In genomic region chr10:102643346-102644065, GRCh38 we compare ENCODE assay signal across 1 cellular context.
TF ChIP-seq lines count a peak whose summit lies in the region.

No MANE protein-coding gene starts in this region.

TF ChIP-seq in K562, 482 proteins besides CTCF, POLR2A, EP300 and RAD21 (continued from another document):
- TF ChIP-seq, protein P1, sequence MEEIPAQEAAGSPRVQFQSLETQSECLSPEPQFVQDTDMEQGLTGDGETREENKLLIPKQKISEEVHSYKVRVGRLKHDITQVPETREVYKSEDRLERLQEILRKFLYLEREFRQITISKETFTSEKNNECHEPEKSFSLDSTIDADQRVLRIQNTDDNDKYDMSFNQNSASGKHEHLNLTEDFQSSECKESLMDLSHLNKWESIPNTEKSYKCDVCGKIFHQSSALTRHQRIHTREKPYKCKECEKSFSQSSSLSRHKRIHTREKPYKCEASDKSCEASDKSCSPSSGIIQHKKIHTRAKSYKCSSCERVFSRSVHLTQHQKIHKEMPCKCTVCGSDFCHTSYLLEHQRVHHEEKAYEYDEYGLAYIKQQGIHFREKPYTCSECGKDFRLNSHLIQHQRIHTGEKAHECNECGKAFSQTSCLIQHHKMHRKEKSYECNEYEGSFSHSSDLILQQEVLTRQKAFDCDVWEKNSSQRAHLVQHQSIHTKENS (CRISPR knock-in tag; IDR thresholded peaks at IDR 0.05): no peak
- TF ChIP-seq LCOR (CRISPR knock-in tag; IDR thresholded peaks at IDR 0.05) (no peak), HCFC1 (IDR thresholded peaks at IDR 0.05; ENCODE audit: low read depth, low read length) (no peak), CCAR2 (IDR thresholded peaks at IDR 0.05; ENCODE audit: low read depth, low read length) (no peak), NFYB (IDR thresholded peaks at IDR 0.05; ENCODE audit: extremely low read depth, insufficient read length) (no peak), BCOR (IDR thresholded peaks at IDR 0.05) (no peak), PREB (CRISPR knock-in tag; IDR thresholded peaks at IDR 0.05) (no peak), TRIM24 (IDR thresholded peaks at IDR 0.05) (no peak), ZNF124 (CRISPR knock-in tag; IDR thresholded peaks at IDR 0.05) (no peak), DACH1 (IDR thresholded peaks at IDR 0.05; ENCODE audit: partially characterized antibody) (no peak), CHD1 (IDR thresholded peaks at IDR 0.05; ENCODE audit: low read length) (peak; percentile 44), GABPB1 (CRISPR knock-in tag; IDR thresholded peaks at IDR 0.05) (no peak), ZNF23 (CRISPR knock-in tag; IDR thresholded peaks at IDR 0.05) (no peak), EP400 (IDR thresholded peaks at IDR 0.05) (no peak), MAFF (IDR thresholded peaks at IDR 0.05; ENCODE audit: low read length) (no peak)
- TF ChIP-seq, protein P2, sequence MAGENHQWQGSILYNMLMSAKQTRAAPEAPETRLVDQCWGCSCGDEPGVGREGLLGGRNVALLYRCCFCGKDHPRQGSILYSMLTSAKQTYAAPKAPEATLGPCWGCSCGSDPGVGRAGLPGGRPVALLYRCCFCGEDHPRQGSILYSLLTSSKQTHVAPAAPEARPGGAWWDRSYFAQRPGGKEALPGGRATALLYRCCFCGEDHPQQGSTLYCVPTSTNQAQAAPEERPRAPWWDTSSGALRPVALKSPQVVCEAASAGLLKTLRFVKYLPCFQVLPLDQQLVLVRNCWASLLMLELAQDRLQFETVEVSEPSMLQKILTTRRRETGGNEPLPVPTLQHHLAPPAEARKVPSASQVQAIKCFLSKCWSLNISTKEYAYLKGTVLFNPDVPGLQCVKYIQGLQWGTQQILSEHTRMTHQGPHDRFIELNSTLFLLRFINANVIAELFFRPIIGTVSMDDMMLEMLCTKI (IDR thresholded peaks at IDR 0.05; ENCODE audit: partially characterized antibody): no peak
- TF ChIP-seq, protein P3, sequence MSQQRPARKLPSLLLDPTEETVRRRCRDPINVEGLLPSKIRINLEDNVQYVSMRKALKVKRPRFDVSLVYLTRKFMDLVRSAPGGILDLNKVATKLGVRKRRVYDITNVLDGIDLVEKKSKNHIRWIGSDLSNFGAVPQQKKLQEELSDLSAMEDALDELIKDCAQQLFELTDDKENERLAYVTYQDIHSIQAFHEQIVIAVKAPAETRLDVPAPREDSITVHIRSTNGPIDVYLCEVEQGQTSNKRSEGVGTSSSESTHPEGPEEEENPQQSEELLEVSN (IDR thresholded peaks at IDR 0.05; ENCODE audit: borderline replicate concordance in 1 of 2, extremely low read depth in 1 of 2, insufficient read depth in 1 of 2, insufficient read length in 1 of 2, low read depth in 1 of 2, low read length in 1 of 2, poor library complexity in 1 of 2, severe bottlenecking in 1 of 2): no peak
- TF ChIP-seq, protein P4, sequence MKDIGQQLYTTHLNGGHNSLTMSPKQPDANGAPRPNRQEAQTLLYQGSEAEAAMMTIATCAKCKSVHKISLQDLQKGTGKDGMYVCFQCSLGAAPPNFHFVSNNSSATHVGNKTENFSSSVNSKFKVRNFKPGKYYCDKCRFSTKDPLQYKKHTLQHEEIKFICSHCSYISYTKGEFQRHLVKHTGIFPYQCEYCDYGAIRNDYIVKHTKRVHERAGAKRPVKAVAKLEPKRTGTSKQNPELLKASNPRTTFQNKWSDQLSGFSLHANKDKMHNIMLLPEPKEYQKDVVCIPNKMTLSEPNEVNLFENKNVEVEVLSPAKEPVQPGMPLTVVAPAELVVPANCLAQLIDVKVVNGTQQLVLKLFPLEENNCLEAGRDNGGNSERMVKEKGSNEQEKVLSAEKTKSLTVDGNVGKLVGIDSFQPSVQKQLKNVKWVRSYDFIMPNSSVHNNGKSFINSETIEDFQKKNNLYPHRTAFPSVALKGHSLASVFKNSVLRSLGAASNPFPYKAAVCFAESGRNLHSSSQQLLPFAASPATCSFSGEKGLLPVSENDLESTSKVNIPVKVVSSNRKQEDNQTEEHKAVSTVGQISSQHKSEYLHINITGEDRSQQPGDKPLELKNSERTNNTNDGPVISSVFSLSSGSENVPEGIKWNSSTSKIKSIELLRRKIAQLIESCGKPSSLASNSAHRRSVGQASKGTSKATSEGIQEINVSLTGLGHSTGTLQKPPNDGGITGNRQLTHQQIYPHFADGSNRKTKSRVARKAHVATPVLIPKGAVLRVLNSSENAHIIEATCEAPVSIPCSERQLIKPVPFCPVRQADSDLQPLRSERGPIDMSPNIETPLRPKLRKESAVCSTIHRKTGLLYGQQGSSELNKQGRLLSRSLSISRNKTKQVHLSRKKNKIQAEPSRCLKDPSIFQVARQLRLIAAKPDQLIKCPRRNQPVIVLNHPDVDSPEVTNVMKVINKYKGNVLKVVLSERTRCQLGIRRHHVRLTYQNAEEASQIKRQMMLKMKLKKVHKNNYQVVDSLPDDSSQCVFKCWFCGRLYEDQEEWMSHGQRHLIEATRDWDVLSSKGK (CRISPR knock-in tag; IDR thresholded peaks at IDR 0.05): no peak
- TF ChIP-seq, protein P5, sequence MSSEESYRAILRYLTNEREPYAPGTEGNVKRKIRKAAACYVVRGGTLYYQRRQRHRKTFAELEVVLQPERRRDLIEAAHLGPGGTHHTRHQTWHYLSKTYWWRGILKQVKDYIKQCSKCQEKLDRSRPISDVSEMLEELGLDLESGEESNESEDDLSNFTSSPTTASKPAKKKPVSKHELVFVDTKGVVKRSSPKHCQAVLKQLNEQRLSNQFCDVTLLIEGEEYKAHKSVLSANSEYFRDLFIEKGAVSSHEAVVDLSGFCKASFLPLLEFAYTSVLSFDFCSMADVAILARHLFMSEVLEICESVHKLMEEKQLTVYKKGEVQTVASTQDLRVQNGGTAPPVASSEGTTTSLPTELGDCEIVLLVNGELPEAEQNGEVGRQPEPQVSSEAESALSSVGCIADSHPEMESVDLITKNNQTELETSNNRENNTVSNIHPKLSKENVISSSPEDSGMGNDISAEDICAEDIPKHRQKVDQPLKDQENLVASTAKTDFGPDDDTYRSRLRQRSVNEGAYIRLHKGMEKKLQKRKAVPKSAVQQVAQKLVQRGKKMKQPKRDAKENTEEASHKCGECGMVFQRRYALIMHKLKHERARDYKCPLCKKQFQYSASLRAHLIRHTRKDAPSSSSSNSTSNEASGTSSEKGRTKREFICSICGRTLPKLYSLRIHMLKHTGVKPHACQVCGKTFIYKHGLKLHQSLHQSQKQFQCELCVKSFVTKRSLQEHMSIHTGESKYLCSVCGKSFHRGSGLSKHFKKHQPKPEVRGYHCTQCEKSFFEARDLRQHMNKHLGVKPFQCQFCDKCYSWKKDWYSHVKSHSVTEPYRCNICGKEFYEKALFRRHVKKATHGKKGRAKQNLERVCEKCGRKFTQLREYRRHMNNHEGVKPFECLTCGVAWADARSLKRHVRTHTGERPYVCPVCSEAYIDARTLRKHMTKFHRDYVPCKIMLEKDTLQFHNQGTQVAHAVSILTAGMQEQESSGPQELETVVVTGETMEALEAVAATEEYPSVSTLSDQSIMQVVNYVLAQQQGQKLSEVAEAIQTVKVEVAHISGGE (CRISPR knock-in tag; IDR thresholded peaks at IDR 0.05): no peak
